In genomic region chr6:90369024-90369519, GRCh38 we compare ENCODE assay signal across 8 cellular contexts.
DNase-seq lines count a peak whose midpoint lies in the region; ATAC-seq and TF ChIP-seq lines count a peak whose summit lies in the region.

No MANE protein-coding gene starts in this region.

- intact Hi-C loops in left ventricle myocardium superior (cut with micrococcal nuclease): no loop called here

- in situ Hi-C loops in HAP-1 (cut with MboI; ENCODE audit: low sequenced_read_pairs): no loop called here

- DNase-seq in activated CD8-positive, alpha-beta memory T cell treated with anti-CD3 and anti-CD28 coated beads, Interleukin-2, amount 10 ng/mL, durations not matched to agents 7 days and 5 days: peak; percentile 81
- DNase-seq in activated CD8-positive, alpha-beta memory T cell treated with anti-CD3 and anti-CD28 coated beads for 24 hours: no peak
- peak; percentile 49 to 71 for DNase-seq in HAP-1 (ENCODE audit: low spot score in 2 of 2)
- peak; percentile 51 to 67 for DNase-seq in activated T-cell treated with anti-CD3 and anti-CD28 coated beads, Interleukin-2, amount 50 U/mL, for 72 hours
- DNase-seq in left ventricle myocardium superior: peak; percentile 44
- DNase-seq in retinal pigment epithelial cell (ENCODE audit: low read depth): peak; percentile 100
- DNase-seq in NCI-H128 (lab: John Stamatoyannopoulos, UW; ENCODE audit: unreplicated experiment): no peak

- peak overlapping the region; percentile 71 for H3K27ac Mint-ChIP-seq in activated CD8-positive, alpha-beta memory T cell treated with anti-CD3 and anti-CD28 coated beads, Interleukin-2, amount 10 ng/mL, durations not matched to agents 7 days and 5 days
- H3K27ac Mint-ChIP-seq in activated T-cell treated with anti-CD3 and anti-CD28 coated beads, Interleukin-2, amount 50 U/mL, for 72 hours: peak overlapping the region; percentile 66

- no peaks in the 10 kb centered on the region for H3K9me3 Mint-ChIP-seq in activated CD8-positive, alpha-beta memory T cell treated with anti-CD3 and anti-CD28 coated beads, Interleukin-2, amount 10 ng/mL, durations not matched to agents 7 days and 5 days (ENCODE audit: low read depth)
- H3K9me3 Mint-ChIP-seq in activated T-cell treated with anti-CD3 and anti-CD28 coated beads, Interleukin-2, amount 50 U/mL, for 72 hours: peaks cover 0 to 2% of the 10 kb centered on the region in 2 donors

- H3K36me3 ChIP-seq in HAP-1 (replicated peaks) (no peaks in the 10 kb centered on the region), KMS-11 (ENCODE audit: insufficient read depth) (no peaks in the 10 kb centered on the region)

- H3K27me3 ChIP-seq in HAP-1 (ENCODE audit: low read depth) (no peaks in the 10 kb centered on the region), KMS-11 (ENCODE audit: insufficient read depth, low read depth) (no peaks in the 10 kb centered on the region)

- no peaks in the 10 kb centered on the region for H4K20me1 ChIP-seq in KMS-11 (ENCODE audit: insufficient read depth)

- CTCF ChIA-PET in activated CD8-positive, alpha-beta memory T cell treated with anti-CD3 and anti-CD28 coated beads, Interleukin-2, amount 10 ng/mL, durations not matched to agents 7 days and 5 days (lab: Charles Lee): interaction anchor here (0.7 to 2.2 kb wide), 10 partner anchors 12 to 110 kb away, joined by 3 to 6 read pairs (median 3); no protein-coding TSS in a partner anchor

- peaks cover 11% of the 10 kb centered on the region for H3K27me3 Mint-ChIP-seq in activated CD8-positive, alpha-beta memory T cell treated with anti-CD3 and anti-CD28 coated beads, Interleukin-2, amount 10 ng/mL, durations not matched to agents 7 days and 5 days
- H3K27me3 Mint-ChIP-seq in activated T-cell treated with anti-CD3 and anti-CD28 coated beads, Interleukin-2, amount 50 U/mL, for 72 hours (ENCODE audit: low read depth): no peaks in the 10 kb centered on the region

- TF ChIP-seq CTCF in KMS-11 (conservative IDR thresholded peaks at IDR 0.05; ENCODE audit: low read depth, low read length): no peak
- TF ChIP-seq CTCF in retinal pigment epithelial cell (conservative IDR thresholded peaks at IDR 0.05; ENCODE audit: low read depth, low read length): no peak

- peak overlapping the region; percentile 31; the same call in 1 of the 2 replicates for H2AFZ ChIP-seq in KMS-11 (ENCODE audit: low read depth)

- H3K4me1 Mint-ChIP-seq in activated CD8-positive, alpha-beta memory T cell treated with anti-CD3 and anti-CD28 coated beads, Interleukin-2, amount 10 ng/mL, durations not matched to agents 7 days and 5 days: peaks cover 35% of the 10 kb centered on the region
- peaks cover 28% of the 10 kb centered on the region for H3K4me1 Mint-ChIP-seq in activated T-cell treated with anti-CD3 and anti-CD28 coated beads, Interleukin-2, amount 50 U/mL, for 72 hours (ENCODE audit: low read depth)

- H3K36me3 Mint-ChIP-seq in activated CD8-positive, alpha-beta memory T cell treated with anti-CD3 and anti-CD28 coated beads, Interleukin-2, amount 10 ng/mL, durations not matched to agents 7 days and 5 days: peaks cover 8% of the 10 kb centered on the region
- H3K36me3 Mint-ChIP-seq in activated T-cell treated with anti-CD3 and anti-CD28 coated beads, Interleukin-2, amount 50 U/mL, for 72 hours (ENCODE audit: insufficient read depth in 2 of 2): no peaks in the 10 kb centered on the region

- H3K9ac ChIP-seq in KMS-11: peak overlapping the region; percentile 33; the same call in 1 of the 2 replicates

- peak; percentile 93 for ATAC-seq in activated CD8-positive, alpha-beta memory T cell treated with anti-CD3 and anti-CD28 coated beads, Interleukin-2, amount 10 ng/mL, durations not matched to agents 7 days and 5 days
- peak; percentile 80 to 89 for ATAC-seq in activated T-cell treated with anti-CD3 and anti-CD28 coated beads, Interleukin-2, amount 50 U/mL, for 72 hours (replicated peaks in 1 of 2)
- peak; percentile 98 for ATAC-seq in left ventricle myocardium superior

- H3K4me3 Mint-ChIP-seq in activated CD8-positive, alpha-beta memory T cell treated with anti-CD3 and anti-CD28 coated beads, Interleukin-2, amount 10 ng/mL, durations not matched to agents 7 days and 5 days: peak overlapping the region; percentile 33
- peak overlapping the region; percentile 49 to 56 for H3K4me3 Mint-ChIP-seq in activated T-cell treated with anti-CD3 and anti-CD28 coated beads, Interleukin-2, amount 50 U/mL, for 72 hours

- H3K79me2 ChIP-seq in KMS-11 (ENCODE audit: insufficient read depth, low read depth): no peaks in the 10 kb centered on the region

- no peaks in the 10 kb centered on the region for H3K9me3 ChIP-seq in HAP-1

- no peak overlapping the region for H3K4me3 ChIP-seq in HAP-1
- no peak overlapping the region for H3K4me3 ChIP-seq in KMS-11 (IDR thresholded peaks at IDR 0.05; ENCODE audit: insufficient read depth, low read depth, low read length)
- H3K4me3 ChIP-seq in retinal pigment epithelial cell (ENCODE audit: low read length): no peak overlapping the region

- H3K4me1 ChIP-seq in HAP-1 (peaks cover 8% of the 10 kb centered on the region), KMS-11 (ENCODE audit: low read depth, poor library complexity, severe bottlenecking) (peaks cover 34% of the 10 kb centered on the region)

- peak overlapping the region; percentile 71 for H3K27ac ChIP-seq in KMS-11

- H3K4me2 ChIP-seq in KMS-11: peak overlapping the region; percentile 70

Comparison
In these comparisons a context has a peak if more than half of its experiments do, and no peak if none do; other contexts are left out.
1. DNase-seq: peak in activated CD8-positive, alpha-beta memory T cell treated with anti-CD3 and anti-CD28 coated beads, Interleukin-2, amount 10 ng/mL, durations not matched to agents 7 days and 5 days (single experiment), HAP-1 (2 of 2), activated T-cell treated with anti-CD3 and anti-CD28 coated beads, Interleukin-2, amount 50 U/mL, for 72 hours (2 of 2), left ventricle myocardium superior (single experiment) and retinal pigment epithelial cell (single experiment); none in activated CD8-positive, alpha-beta memory T cell treated with anti-CD3 and anti-CD28 coated beads for 24 hours (single experiment) and NCI-H128 (single experiment).
2. Peak in every context shown above with its lines, with median percentiles within 50 percentile points of each other: ATAC-seq.